Comparison of ENCODE assay signal across 1 cellular context in genomic region chr2:61436092-61436491, GRCh38.
TF ChIP-seq lines count a peak whose summit lies in the region.

No MANE protein-coding gene starts in this region.

TF ChIP-seq in IMR-90, 13 proteins besides CTCF, POLR2A, EP300 and RAD21 (continued from another document):
- TF ChIP-seq USF2 (IDR thresholded peaks at IDR 0.05; ENCODE audit: low read depth, low read length) (no peak), RCOR1 (IDR thresholded peaks at IDR 0.05; ENCODE audit: insufficient replicate concordance, low read length) (no peak), SMC3 (IDR thresholded peaks at IDR 0.05; ENCODE audit: low read depth, low read length) (no peak), MAZ (IDR thresholded peaks at IDR 0.05; ENCODE audit: borderline replicate concordance, low read depth, low read length) (no peak), NFE2L2 (IDR thresholded peaks at IDR 0.05; ENCODE audit: low read depth, low read length) (no peak), MAFK (IDR thresholded peaks at IDR 0.05; ENCODE audit: low read depth, low read length) (no peak), CHD1 (IDR thresholded peaks at IDR 0.05; ENCODE audit: low read depth, low read length) (no peak), ELK1 (IDR thresholded peaks at IDR 0.05; ENCODE audit: borderline replicate concordance, low read depth, low read length) (no peak), RFX5 (IDR thresholded peaks at IDR 0.05; ENCODE audit: low read depth, low read length) (no peak)
